8 cellular contexts compared by ENCODE assay signal in genomic region chr20:52379723-52380336, GRCh38.
DNase-seq lines count a peak whose midpoint lies in the region; ATAC-seq, FAIRE-seq and TF ChIP-seq lines count a peak whose summit lies in the region.

No MANE protein-coding gene starts in this region.

- peak; percentile 81 for TF ChIP-seq CTCF in GM12875 (IDR thresholded peaks at IDR 0.05; ENCODE audit: borderline replicate concordance, insufficient read depth, low read depth, low read length)
- peak; percentile 82 for TF ChIP-seq CTCF in bronchial epithelial cell (IDR thresholded peaks at IDR 0.05; ENCODE audit: insufficient read depth, low read length, severe bottlenecking)
- peak; percentile 85 to 89 for TF ChIP-seq CTCF in left lung (IDR thresholded peaks at IDR 0.05)

- no peak overlapping the region for H3K4me3 ChIP-seq in GM12875 (ENCODE audit: low read depth, low read length)
- H3K4me3 ChIP-seq in SK-N-MC, result no peak overlapping the region
- H3K4me3 ChIP-seq in bronchial epithelial cell (ENCODE audit: low read depth, low read length), result no peak overlapping the region
- no peak overlapping the region for H3K4me3 ChIP-seq in left lung

- peak; percentile 61 for ATAC-seq in left lung
- ATAC-seq in stimulated activated naive CD8-positive, alpha-beta T cell treated with anti-CD3 and anti-CD28 coated beads, Interleukin-15, Interleukin-2, amounts not matched to agents 100 U/mL and 50 U/mL, for 24 hours, result no peak
- no peak for ATAC-seq in HG02678 (IDR thresholded peaks at IDR 0.05; ENCODE audit: unreplicated experiment)
- ATAC-seq in HG03135 (IDR thresholded peaks at IDR 0.05; ENCODE audit: unreplicated experiment), result no peak

- H3K27me3 ChIP-seq in bronchial epithelial cell (ENCODE audit: control insufficient read depth, insufficient read depth, low read length), result no peaks in the 10 kb centered on the region
- no peaks in the 10 kb centered on the region for H3K27me3 ChIP-seq in left lung

- H3K9me3 ChIP-seq in SK-N-MC (ENCODE audit: low read depth, low read length) (no peaks in the 10 kb centered on the region), left lung (peaks cover 0 to 4% of the 10 kb centered on the region in 2 donors)

- no peak overlapping the region for H3K9ac ChIP-seq in SK-N-MC (ENCODE audit: insufficient read length)

- H3K36me3 ChIP-seq in SK-N-MC (ENCODE audit: insufficient read depth, low read length) (no peaks in the 10 kb centered on the region), bronchial epithelial cell (ENCODE audit: control insufficient read depth, insufficient read depth, low read length) (no peaks in the 10 kb centered on the region), left lung (no peaks in the 10 kb centered on the region)

- H3K4me1 ChIP-seq in left lung, result no peaks in the 10 kb centered on the region

- DNase-seq in AG08396 (ENCODE audit: low spot score) (peak; percentile 35), SK-N-MC (ENCODE audit: low read depth, low spot score) (peak; percentile 16), bronchial epithelial cell (ENCODE audit: low read depth) (peak; percentile 10), left lung (peak in 1 of 2 donors; percentile 63)
- peak; percentile 58 for DNase-seq in stimulated activated naive CD8-positive, alpha-beta T cell treated with anti-CD3 and anti-CD28 coated beads, Interleukin-15, Interleukin-2, amounts not matched to agents 100 U/mL and 50 U/mL, for 24 hours

- H3K27ac ChIP-seq in SK-N-MC, result peak overlapping the region; percentile 40; the same call in 1 of the 2 replicates
- H3K27ac ChIP-seq in left lung, result no peak overlapping the region

- no peak for FAIRE-seq in bronchial epithelial cell (lab: Jason Lieb, UNC)

- intact Hi-C loops in left lung (cut with DNase I), result loop anchor here in 1 of 2 donors (10.0 kb wide), 1 partner anchor 135 kb away; no protein-coding TSS in a partner anchor
